In genomic region chr2:8540552-8541055, GRCh38 we compare ENCODE assay signal across 11 cellular contexts.
DNase-seq lines count a peak whose midpoint lies in the region; ATAC-seq and TF ChIP-seq lines count a peak whose summit lies in the region.
"Had no signal": no experiment of that assay in that cellular context is flagged by ENCODE, and none has a peak within 500 bp of the region (broad histone marks: within the 10 kb centered on the region; RNA-seq: fewer than 3 reads in every experiment).

No MANE protein-coding gene starts in this region.

- H3K18ac ChIP-seq in mesendoderm (ENCODE audit: low read length) = no peak overlapping the region

- no peak overlapping the region for H3K4me2 ChIP-seq in mesendoderm (ENCODE audit: low read length)

- H3K27ac ChIP-seq in mesendoderm (ENCODE audit: low read depth, low read length) (no peak overlapping the region), thyroid gland (peak overlapping the region; percentile 88 to 96 (median 94)), right atrium auricular region (peak overlapping the region in 1 of 2 donors; percentile 13)
- H3K27ac ChIP-seq: WERI-Rb-1 had no signal

- H2BK5ac ChIP-seq in mesendoderm (ENCODE audit: low read length) = no peak overlapping the region

- no CpG with 5 or more reads among the region's 2 CpGs for WGBS in mesendoderm (ENCODE audit: extremely low coverage, insufficient coverage, low lambda C conversion rate)
- WGBS in thyroid gland, 2 donors = 94 to 100% methylated on average over 2 of the region's 2 CpGs

- peaks cover 4% of the 10 kb centered on the region for H3K27me3 Mint-ChIP-seq in activated naive CD4-positive, alpha-beta T cell treated with anti-CD3 and anti-CD28 coated beads, Interleukin-2, amount 10 ng/mL, durations not matched to agents 7 days and 5 days
- H3K27me3 Mint-ChIP-seq in activated CD8-positive, alpha-beta memory T cell treated with anti-CD3 and anti-CD28 coated beads, Interleukin-2, amount 10 ng/mL, durations not matched to agents 7 days and 5 days = no peaks in the 10 kb centered on the region

- no peak overlapping the region for H4K8ac ChIP-seq in mesendoderm (ENCODE audit: low read depth, low read length)

- H2BK120ac ChIP-seq in mesendoderm (ENCODE audit: low read depth, low read length) = no peak overlapping the region

- peak overlapping the region; percentile 67 for H3K56ac ChIP-seq in mesendoderm (ENCODE audit: low read length)

- no peak for ATAC-seq in activated CD8-positive, alpha-beta memory T cell treated with anti-CD3 and anti-CD28 coated beads, Interleukin-2, amount 10 ng/mL, durations not matched to agents 7 days and 5 days

- H3K4me3 ChIP-seq in mesendoderm (ENCODE audit: low read length) = no peak overlapping the region
- no peak overlapping the region for H3K4me3 ChIP-seq in thyroid gland (replicated peaks in 1 of 3)
- no peak overlapping the region for H3K4me3 ChIP-seq in right atrium auricular region

- H3K27me3 ChIP-seq in mesendoderm (ENCODE audit: insufficient read depth, low read length, poor library complexity) (no peaks in the 10 kb centered on the region), thyroid gland (no peaks in the 10 kb centered on the region), right atrium auricular region (no peaks in the 10 kb centered on the region)

- peak overlapping the region; percentile 83 for H3K27ac Mint-ChIP-seq in activated naive CD4-positive, alpha-beta T cell treated with anti-CD3 and anti-CD28 coated beads, Interleukin-2, amount 10 ng/mL, durations not matched to agents 7 days and 5 days
- H3K27ac Mint-ChIP-seq in activated CD8-positive, alpha-beta memory T cell treated with anti-CD3 and anti-CD28 coated beads, Interleukin-2, amount 10 ng/mL, durations not matched to agents 7 days and 5 days = peak overlapping the region; percentile 100

- no peaks in the 10 kb centered on the region for H3K9me3 ChIP-seq in thyroid gland
- H3K9me3 ChIP-seq in right atrium auricular region = no peaks in the 10 kb centered on the region

- H3K4me1 ChIP-seq in mesendoderm (ENCODE audit: control insufficient read depth, low read depth, low read length) (peaks cover under 1% of the 10 kb centered on the region), thyroid gland (peaks cover 20 to 62% of the 10 kb centered on the region in 2 donors), right atrium auricular region (peaks cover 0 to 66% of the 10 kb centered on the region in 2 donors)

- no peak overlapping the region for H2BK15ac ChIP-seq in mesendoderm (replicated peaks; ENCODE audit: low read depth)

- H3K23ac ChIP-seq in mesendoderm (ENCODE audit: low read length) = no peak overlapping the region

- no peak overlapping the region for H4K5ac ChIP-seq in mesendoderm (ENCODE audit: low read length)

- no peaks in the 10 kb centered on the region for H3K36me3 Mint-ChIP-seq in activated naive CD4-positive, alpha-beta T cell treated with anti-CD3 and anti-CD28 coated beads, Interleukin-2, amount 10 ng/mL, durations not matched to agents 7 days and 5 days
- H3K36me3 Mint-ChIP-seq in activated CD8-positive, alpha-beta memory T cell treated with anti-CD3 and anti-CD28 coated beads, Interleukin-2, amount 10 ng/mL, durations not matched to agents 7 days and 5 days = no peaks in the 10 kb centered on the region

- no peaks in the 10 kb centered on the region for H3K79me2 ChIP-seq in mesendoderm (ENCODE audit: control insufficient read depth, insufficient read depth, low read length)

- H3K9me3 Mint-ChIP-seq in activated naive CD4-positive, alpha-beta T cell treated with anti-CD3 and anti-CD28 coated beads, Interleukin-2, amount 10 ng/mL, durations not matched to agents 7 days and 5 days = no peaks in the 10 kb centered on the region
- no peaks in the 10 kb centered on the region for H3K9me3 Mint-ChIP-seq in activated CD8-positive, alpha-beta memory T cell treated with anti-CD3 and anti-CD28 coated beads, Interleukin-2, amount 10 ng/mL, durations not matched to agents 7 days and 5 days (ENCODE audit: low read depth)

- TF ChIP-seq POLR2A in thyroid gland (IDR thresholded peaks at IDR 0.05) = no peak

- no peak overlapping the region for H3K9ac ChIP-seq in mesendoderm (ENCODE audit: low read length)

- H3K36me3 ChIP-seq in mesendoderm (ENCODE audit: control insufficient read depth, insufficient read depth, low read length) (no peaks in the 10 kb centered on the region), thyroid gland (no peaks in the 10 kb centered on the region), right atrium auricular region (no peaks in the 10 kb centered on the region)
- H3K36me3 ChIP-seq: WERI-Rb-1 had no signal

- DNase-seq in activated naive CD4-positive, alpha-beta T cell treated with anti-CD3 and anti-CD28 coated beads, Interleukin-2, amount 10 ng/mL, durations not matched to agents 7 days and 5 days = no peak
- DNase-seq in activated naive CD4-positive, alpha-beta T cell (lab: John Stamatoyannopoulos, UW) = no peak
- DNase-seq in activated CD8-positive, alpha-beta memory T cell treated with anti-CD3 and anti-CD28 coated beads, Interleukin-2, amount 10 ng/mL, durations not matched to agents 7 days and 5 days = no peak
- no peak for DNase-seq in mesendoderm
- no peak for DNase-seq in thyroid gland
- DNase-seq in NCI-H2171 (lab: John Stamatoyannopoulos, UW) = no peak
- DNase-seq in NCI-H1930 (lab: John Stamatoyannopoulos, UW) = no peak
- no peak for DNase-seq in right atrium auricular region (ENCODE audit: low spot score)
- DNase-seq: cortex of kidney, H7 had no signal

- no peak for TF ChIP-seq CTCF in thyroid gland (IDR thresholded peaks at IDR 0.05)
- TF ChIP-seq CTCF in right atrium auricular region (IDR thresholded peaks at IDR 0.05) = no peak

- H3K4me1 Mint-ChIP-seq in activated naive CD4-positive, alpha-beta T cell treated with anti-CD3 and anti-CD28 coated beads, Interleukin-2, amount 10 ng/mL, durations not matched to agents 7 days and 5 days = peaks cover 91% of the 10 kb centered on the region
- peaks cover 84% of the 10 kb centered on the region for H3K4me1 Mint-ChIP-seq in activated CD8-positive, alpha-beta memory T cell treated with anti-CD3 and anti-CD28 coated beads, Interleukin-2, amount 10 ng/mL, durations not matched to agents 7 days and 5 days

- CTCF ChIA-PET in activated naive CD4-positive, alpha-beta T cell treated with anti-CD3 and anti-CD28 coated beads, Interleukin-2, amount 10 ng/mL, durations not matched to agents 7 days and 5 days (lab: Charles Lee) = interaction anchor here (1.4 kb wide), 1 partner anchor 59 kb away, joined by 4 read pairs; no protein-coding TSS in a partner anchor
- CTCF ChIA-PET in activated CD8-positive, alpha-beta memory T cell treated with anti-CD3 and anti-CD28 coated beads, Interleukin-2, amount 10 ng/mL, durations not matched to agents 7 days and 5 days (lab: Charles Lee) = interaction anchor here (1.2 to 10.1 kb wide), 5 partner anchors 16 to 63 kb away, joined by 3 to 117 read pairs (median 5); no protein-coding TSS in a partner anchor

- H3K4me3 Mint-ChIP-seq in activated naive CD4-positive, alpha-beta T cell treated with anti-CD3 and anti-CD28 coated beads, Interleukin-2, amount 10 ng/mL, durations not matched to agents 7 days and 5 days = no peak overlapping the region
- no peak overlapping the region for H3K4me3 Mint-ChIP-seq in activated CD8-positive, alpha-beta memory T cell treated with anti-CD3 and anti-CD28 coated beads, Interleukin-2, amount 10 ng/mL, durations not matched to agents 7 days and 5 days

- H2AK5ac ChIP-seq in mesendoderm (ENCODE audit: low read length) = peak overlapping the region; percentile 92

- intact Hi-C loops in thyroid gland (cut with DNase I) = loop anchor here (5.0 kb wide), 1 partner anchor 132 kb away; no protein-coding TSS in a partner anchor

- H3K4ac ChIP-seq in mesendoderm (ENCODE audit: low read depth, low read length) = no peak overlapping the region

- H3K79me1 ChIP-seq in mesendoderm (ENCODE audit: low read length) = no peaks in the 10 kb centered on the region
